ENCODE assay signal across 1 cellular context in the genomic region with DNA sequence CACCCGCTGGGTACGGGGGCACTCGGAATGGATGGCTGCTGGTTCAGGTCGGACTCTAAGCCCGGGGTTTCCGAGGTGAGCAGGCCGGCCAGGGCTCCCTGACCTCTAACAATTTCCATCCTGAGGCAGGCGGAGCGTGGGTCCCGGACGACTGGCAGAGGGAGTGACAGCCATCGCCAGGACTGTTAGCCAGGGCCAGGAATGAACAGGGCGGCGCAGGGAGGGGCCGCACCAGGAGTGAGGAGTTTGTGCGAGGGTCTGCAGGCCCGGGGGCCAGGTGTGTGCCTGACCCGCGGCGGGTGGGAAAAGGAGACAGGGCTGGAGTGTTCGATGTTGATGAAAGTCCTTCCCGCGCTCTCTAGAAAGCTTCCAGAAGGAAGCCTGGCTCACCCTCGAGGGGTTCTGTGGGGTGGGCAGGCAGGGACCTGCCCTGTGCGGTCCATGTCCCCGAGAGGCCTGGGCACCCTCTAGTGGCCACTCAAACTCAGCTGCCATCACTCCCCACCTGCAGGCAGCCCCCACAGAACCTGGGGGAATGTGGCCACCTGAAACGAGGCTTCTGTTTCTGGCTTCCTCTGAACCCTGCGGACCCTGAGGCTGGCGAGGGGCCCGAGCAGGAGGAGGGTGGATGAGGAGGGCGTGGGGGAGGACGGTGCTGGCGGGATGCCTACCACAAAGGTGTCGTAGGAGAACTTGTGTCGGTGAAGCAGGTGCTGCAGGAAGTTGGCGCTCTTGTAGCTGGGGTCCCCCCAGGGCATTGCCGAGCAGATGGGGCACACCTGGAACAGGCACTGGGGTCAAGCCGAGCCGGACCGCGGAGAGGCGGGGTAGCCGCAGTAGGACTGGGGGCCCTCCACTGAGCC.
TF ChIP-seq lines count a peak whose summit lies in the region.

No MANE protein-coding gene starts in this region.

TF ChIP-seq in K562, 482 proteins besides CTCF, POLR2A, EP300 and RAD21:
- TF ChIP-seq SIRT6 (IDR thresholded peaks at IDR 0.05; ENCODE audit: low read depth, low read length) = no peak
- TF ChIP-seq SMC3 (conservative IDR thresholded peaks at IDR 0.05; ENCODE audit: insufficient read depth, low read depth, low read length) = 0 out of 2 replicates have a peak, but pooled peaks have one; percentile 4
- TF ChIP-seq, protein P1, sequence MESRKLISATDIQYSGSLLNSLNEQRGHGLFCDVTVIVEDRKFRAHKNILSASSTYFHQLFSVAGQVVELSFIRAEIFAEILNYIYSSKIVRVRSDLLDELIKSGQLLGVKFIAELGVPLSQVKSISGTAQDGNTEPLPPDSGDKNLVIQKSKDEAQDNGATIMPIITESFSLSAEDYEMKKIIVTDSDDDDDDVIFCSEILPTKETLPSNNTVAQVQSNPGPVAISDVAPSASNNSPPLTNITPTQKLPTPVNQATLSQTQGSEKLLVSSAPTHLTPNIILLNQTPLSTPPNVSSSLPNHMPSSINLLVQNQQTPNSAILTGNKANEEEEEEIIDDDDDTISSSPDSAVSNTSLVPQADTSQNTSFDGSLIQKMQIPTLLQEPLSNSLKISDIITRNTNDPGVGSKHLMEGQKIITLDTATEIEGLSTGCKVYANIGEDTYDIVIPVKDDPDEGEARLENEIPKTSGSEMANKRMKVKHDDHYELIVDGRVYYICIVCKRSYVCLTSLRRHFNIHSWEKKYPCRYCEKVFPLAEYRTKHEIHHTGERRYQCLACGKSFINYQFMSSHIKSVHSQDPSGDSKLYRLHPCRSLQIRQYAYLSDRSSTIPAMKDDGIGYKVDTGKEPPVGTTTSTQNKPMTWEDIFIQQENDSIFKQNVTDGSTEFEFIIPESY (CRISPR knock-in tag; IDR thresholded peaks at IDR 0.05) = peak; percentile 85
- TF ChIP-seq, protein P2, sequence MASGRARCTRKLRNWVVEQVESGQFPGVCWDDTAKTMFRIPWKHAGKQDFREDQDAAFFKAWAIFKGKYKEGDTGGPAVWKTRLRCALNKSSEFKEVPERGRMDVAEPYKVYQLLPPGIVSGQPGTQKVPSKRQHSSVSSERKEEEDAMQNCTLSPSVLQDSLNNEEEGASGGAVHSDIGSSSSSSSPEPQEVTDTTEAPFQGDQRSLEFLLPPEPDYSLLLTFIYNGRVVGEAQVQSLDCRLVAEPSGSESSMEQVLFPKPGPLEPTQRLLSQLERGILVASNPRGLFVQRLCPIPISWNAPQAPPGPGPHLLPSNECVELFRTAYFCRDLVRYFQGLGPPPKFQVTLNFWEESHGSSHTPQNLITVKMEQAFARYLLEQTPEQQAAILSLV (tag; IDR thresholded peaks at IDR 0.05) = no peak
- TF ChIP-seq, protein P3, sequence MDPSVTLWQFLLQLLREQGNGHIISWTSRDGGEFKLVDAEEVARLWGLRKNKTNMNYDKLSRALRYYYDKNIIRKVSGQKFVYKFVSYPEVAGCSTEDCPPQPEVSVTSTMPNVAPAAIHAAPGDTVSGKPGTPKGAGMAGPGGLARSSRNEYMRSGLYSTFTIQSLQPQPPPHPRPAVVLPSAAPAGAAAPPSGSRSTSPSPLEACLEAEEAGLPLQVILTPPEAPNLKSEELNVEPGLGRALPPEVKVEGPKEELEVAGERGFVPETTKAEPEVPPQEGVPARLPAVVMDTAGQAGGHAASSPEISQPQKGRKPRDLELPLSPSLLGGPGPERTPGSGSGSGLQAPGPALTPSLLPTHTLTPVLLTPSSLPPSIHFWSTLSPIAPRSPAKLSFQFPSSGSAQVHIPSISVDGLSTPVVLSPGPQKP (CRISPR knock-in tag; IDR thresholded peaks at IDR 0.05) = no peak
- TF ChIP-seq STAT5B (CRISPR knock-in tag; IDR thresholded peaks at IDR 0.05) = no peak
- no peak for TF ChIP-seq SIX5 (IDR thresholded peaks at IDR 0.05; ENCODE audit: borderline replicate concordance in 1 of 2, insufficient read depth in 1 of 2, low read depth in 1 of 2, low read length in 2 of 2)
- TF ChIP-seq, protein P4, sequence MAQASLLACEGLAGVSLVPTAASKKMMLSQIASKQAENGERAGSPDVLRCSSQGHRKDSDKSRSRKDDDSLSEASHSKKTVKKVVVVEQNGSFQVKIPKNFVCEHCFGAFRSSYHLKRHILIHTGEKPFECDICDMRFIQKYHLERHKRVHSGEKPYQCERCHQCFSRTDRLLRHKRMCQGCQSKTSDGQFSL (CRISPR knock-in tag; IDR thresholded peaks at IDR 0.05) = 0 out of 2 replicates have a peak, but pooled peaks have one; percentile 17
- TF ChIP-seq, protein P4 (tag; IDR thresholded peaks at IDR 0.05) = no peak
- TF ChIP-seq JUN (IDR thresholded peaks at IDR 0.05; ENCODE audit: borderline replicate concordance, low read depth, low read length) = no peak
- no peak for TF ChIP-seq JUN (CRISPR knock-in tag; IDR thresholded peaks at IDR 0.05; ENCODE audit: borderline replicate concordance)
- TF ChIP-seq ZNF766 (CRISPR knock-in tag; conservative IDR thresholded peaks at IDR 0.05) = no peak
- no peak for TF ChIP-seq HNRNPK (IDR thresholded peaks at IDR 0.05; ENCODE audit: low read depth, low read length, poor library complexity, severe bottlenecking)
- TF ChIP-seq ZFX (CRISPR knock-in tag; IDR thresholded peaks at IDR 0.05) = no peak
- TF ChIP-seq SREBF2 (CRISPR knock-in tag; IDR thresholded peaks at IDR 0.05) = no peak
- no peak for TF ChIP-seq GATAD2A (IDR thresholded peaks at IDR 0.05)
- TF ChIP-seq TBP (optimal IDR thresholded peaks at IDR 0.05; ENCODE audit: low read depth, low read length) = no peak
- TF ChIP-seq RBFOX2 (IDR thresholded peaks at IDR 0.05; ENCODE audit: low read depth, low read length) = 0 out of 2 replicates have a peak, but pooled peaks have one; percentile 6
- no peak for TF ChIP-seq MTF1 (CRISPR knock-in tag; IDR thresholded peaks at IDR 0.05; ENCODE audit: borderline replicate concordance)
- TF ChIP-seq EWSR1 (IDR thresholded peaks at IDR 0.05; ENCODE audit: borderline replicate concordance, low read depth, partially characterized antibody) = no peak
- no peak for TF ChIP-seq ZNF408 (CRISPR knock-in tag; IDR thresholded peaks at IDR 0.05; ENCODE audit: low read depth)
- TF ChIP-seq XRCC4 (IDR thresholded peaks at IDR 0.05; ENCODE audit: extremely low read depth, insufficient read depth, insufficient read length) = no peak
- no peak for TF ChIP-seq BHLHE40 (IDR thresholded peaks at IDR 0.05; ENCODE audit: low read length)
- TF ChIP-seq, protein P5, sequence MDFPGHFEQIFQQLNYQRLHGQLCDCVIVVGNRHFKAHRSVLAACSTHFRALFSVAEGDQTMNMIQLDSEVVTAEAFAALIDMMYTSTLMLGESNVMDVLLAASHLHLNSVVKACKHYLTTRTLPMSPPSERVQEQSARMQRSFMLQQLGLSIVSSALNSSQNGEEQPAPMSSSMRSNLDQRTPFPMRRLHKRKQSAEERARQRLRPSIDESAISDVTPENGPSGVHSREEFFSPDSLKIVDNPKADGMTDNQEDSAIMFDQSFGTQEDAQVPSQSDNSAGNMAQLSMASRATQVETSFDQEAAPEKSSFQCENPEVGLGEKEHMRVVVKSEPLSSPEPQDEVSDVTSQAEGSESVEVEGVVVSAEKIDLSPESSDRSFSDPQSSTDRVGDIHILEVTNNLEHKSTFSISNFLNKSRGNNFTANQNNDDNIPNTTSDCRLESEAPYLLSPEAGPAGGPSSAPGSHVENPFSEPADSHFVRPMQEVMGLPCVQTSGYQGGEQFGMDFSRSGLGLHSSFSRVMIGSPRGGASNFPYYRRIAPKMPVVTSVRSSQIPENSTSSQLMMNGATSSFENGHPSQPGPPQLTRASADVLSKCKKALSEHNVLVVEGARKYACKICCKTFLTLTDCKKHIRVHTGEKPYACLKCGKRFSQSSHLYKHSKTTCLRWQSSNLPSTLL (IDR thresholded peaks at IDR 0.05) = no peak
- no peak for TF ChIP-seq ZNF77 (CRISPR knock-in tag; IDR thresholded peaks at IDR 0.05)
- TF ChIP-seq, protein P6, sequence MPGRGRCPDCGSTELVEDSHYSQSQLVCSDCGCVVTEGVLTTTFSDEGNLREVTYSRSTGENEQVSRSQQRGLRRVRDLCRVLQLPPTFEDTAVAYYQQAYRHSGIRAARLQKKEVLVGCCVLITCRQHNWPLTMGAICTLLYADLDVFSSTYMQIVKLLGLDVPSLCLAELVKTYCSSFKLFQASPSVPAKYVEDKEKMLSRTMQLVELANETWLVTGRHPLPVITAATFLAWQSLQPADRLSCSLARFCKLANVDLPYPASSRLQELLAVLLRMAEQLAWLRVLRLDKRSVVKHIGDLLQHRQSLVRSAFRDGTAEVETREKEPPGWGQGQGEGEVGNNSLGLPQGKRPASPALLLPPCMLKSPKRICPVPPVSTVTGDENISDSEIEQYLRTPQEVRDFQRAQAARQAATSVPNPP (IDR thresholded peaks at IDR 0.05; ENCODE audit: borderline replicate concordance, insufficient read depth, insufficient read length) = no peak
- TF ChIP-seq GATA2 (CRISPR knock-in tag; IDR thresholded peaks at IDR 0.05) = no peak
- TF ChIP-seq YY1 (IDR thresholded peaks at IDR 0.05; ENCODE audit: borderline replicate concordance in 1 of 3, control insufficient read depth in 1 of 3, extremely low read depth in 1 of 3, insufficient read depth in 3 of 3, insufficient read length in 1 of 3, insufficient replicate concordance in 2 of 3, low read depth in 1 of 3, low read length in 2 of 3) = peak in 1 of 3 experiments; percentile 32
- no peak for TF ChIP-seq GATAD2B (IDR thresholded peaks at IDR 0.05; ENCODE audit: borderline replicate concordance)
- no peak for TF ChIP-seq NEUROD1 (IDR thresholded peaks at IDR 0.05; ENCODE audit: borderline replicate concordance, low read depth, low read length, partially characterized antibody)
- TF ChIP-seq, protein P7, sequence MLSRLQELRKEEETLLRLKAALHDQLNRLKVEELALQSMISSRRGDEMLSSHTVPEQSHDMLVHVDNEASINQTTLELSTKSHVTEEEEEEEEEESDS (CRISPR knock-in tag; IDR thresholded peaks at IDR 0.05) = no peak
- no peak for TF ChIP-seq ZNF75A (CRISPR knock-in tag; IDR thresholded peaks at IDR 0.05)
- TF ChIP-seq ZBTB7A (IDR thresholded peaks at IDR 0.05; ENCODE audit: borderline replicate concordance, control insufficient read depth, low read depth, low read length) = peak; percentile 48; the same call in 1 of the 2 replicates
- TF ChIP-seq ZNF707 (CRISPR knock-in tag; conservative IDR thresholded peaks at IDR 0.05) = no peak
- TF ChIP-seq MTA3 (IDR thresholded peaks at IDR 0.05; ENCODE audit: borderline replicate concordance) = no peak
- no peak for TF ChIP-seq TAF9B (IDR thresholded peaks at IDR 0.05; ENCODE audit: partially characterized antibody)
